ENCODE assay signal across 12 cellular contexts in the genomic region with DNA sequence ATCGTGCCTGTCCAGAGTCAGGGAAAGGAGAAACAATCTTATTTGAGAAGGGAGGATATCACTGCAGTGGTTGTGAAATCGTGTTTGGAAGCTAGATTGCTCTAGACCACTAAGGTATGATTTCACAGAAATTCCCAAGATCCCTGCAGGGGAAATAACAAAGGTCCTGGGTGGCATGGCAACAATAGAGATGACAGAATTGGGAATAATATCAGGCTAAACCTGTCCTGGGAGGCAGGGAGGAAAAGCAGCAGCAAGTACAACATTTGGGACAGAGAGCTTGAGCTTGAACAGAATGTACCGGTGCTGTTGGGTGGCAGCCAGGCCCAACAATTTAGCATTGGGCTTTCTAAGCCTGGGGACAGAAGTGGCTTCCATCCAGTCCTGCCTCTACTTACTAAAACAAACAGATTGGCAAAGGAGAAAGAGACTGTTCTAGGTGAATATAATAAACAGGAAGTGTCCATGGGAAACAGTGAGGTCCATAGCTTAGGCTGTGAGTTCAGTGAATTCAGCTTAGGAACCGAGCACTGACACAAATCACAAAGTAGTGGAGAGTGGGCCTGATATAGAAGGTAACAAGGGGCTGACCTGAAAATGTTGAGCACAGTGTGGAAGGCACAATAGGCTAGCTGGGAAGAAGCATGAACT. TPM values are rescaled to one million over a fixed set of nuclear protein-coding genes. Genes with fewer than 3 reads are reported as not detected.
DNase-seq lines count a peak whose midpoint lies in the region; ATAC-seq and TF ChIP-seq lines count a peak whose summit lies in the region.
"Had no signal": no experiment of that assay in that cellular context is flagged by ENCODE, and none has a peak within 500 bp of the region (broad histone marks: within the 10 kb centered on the region; RNA-seq: fewer than 3 reads in every experiment).

No MANE protein-coding gene starts in this region.

- H3K4me3 ChIP-seq in GM23248, result no peak overlapping the region
- peak overlapping the region in 1 of 3 donors; percentile 0 for H3K4me3 ChIP-seq in breast epithelium
- no peak overlapping the region for H3K4me3 ChIP-seq in A673 (ENCODE audit: low read depth, low read length, poor library complexity, severe bottlenecking)
- H3K4me3 ChIP-seq: GM12878 had no signal

- peak overlapping the region; percentile 23; the same call in 1 of the 2 replicates for H2AFZ ChIP-seq in GM23248

- POLR2A ChIA-PET in A673 (lab: Charles Lee; ENCODE audit: low non-redundant PET), result no interaction called here
- POLR2A ChIA-PET in activated CD4-positive, alpha-beta T cell treated with anti-CD3 and anti-CD28 coated beads, Interleukin-2, amount 10 ng/mL, durations not matched to agents 7 days and 5 days (lab: Charles Lee), result interaction anchor here (0.6 kb wide), 1 partner anchor 570 kb away, joined by 3 read pairs; no protein-coding TSS in a partner anchor

- H3K27ac ChIP-seq in GM23248 (no peak overlapping the region), breast epithelium (peak overlapping the region; percentile 86 to 88), A673 (ENCODE audit: low read depth, low read length, poor library complexity, severe bottlenecking) (no peak overlapping the region)

- H3K36me3 Mint-ChIP-seq in effector memory CD8-positive, alpha-beta T cell (ENCODE audit: insufficient read depth), result peaks cover 4% of the 10 kb centered on the region
- H3K36me3 Mint-ChIP-seq in activated CD4-positive, alpha-beta T cell treated with anti-CD3 and anti-CD28 coated beads, Interleukin-2, amount 10 ng/mL, durations not matched to agents 7 days and 5 days (ENCODE audit: low read depth), result no peaks in the 10 kb centered on the region
- H3K36me3 Mint-ChIP-seq: activated naive CD8-positive, alpha-beta T cell treated with anti-CD3 and anti-CD28 coated beads, Interleukin-2, amount 10 ng/mL, durations not matched to agents 7 days and 5 days; CD4-positive, CD25-positive, alpha-beta regulatory T cell; naive B cell had no signal

- in situ Hi-C loops in GM23248 (cut with MboI), result no loop called here

- no peaks in the 10 kb centered on the region for H4K20me1 ChIP-seq in GM23248 (ENCODE audit: insufficient read depth)

- no peak overlapping the region for H3K9ac ChIP-seq in GM23248

- H3K4me2 ChIP-seq in GM23248 (ENCODE audit: unreplicated experiment), result no peak overlapping the region

- peak overlapping the region in 1 of 2 donors; percentile 67 for H3K27ac Mint-ChIP-seq in effector memory CD8-positive, alpha-beta T cell
- no peak overlapping the region for H3K27ac Mint-ChIP-seq in activated CD4-positive, alpha-beta T cell treated with anti-CD3 and anti-CD28 coated beads, Interleukin-2, amount 10 ng/mL, durations not matched to agents 7 days and 5 days
- H3K27ac Mint-ChIP-seq: activated naive CD8-positive, alpha-beta T cell treated with anti-CD3 and anti-CD28 coated beads, Interleukin-2, amount 10 ng/mL, durations not matched to agents 7 days and 5 days had no signal

- no peaks in the 10 kb centered on the region for H3K27me3 ChIP-seq in GM23248 (replicated peaks; ENCODE audit: insufficient read depth)
- no peaks in the 10 kb centered on the region for H3K27me3 ChIP-seq in breast epithelium
- H3K27me3 ChIP-seq in A673 (replicated peaks; ENCODE audit: insufficient read depth, low read depth, low read length, poor library complexity), result no peaks in the 10 kb centered on the region

- CTCF ChIA-PET in A673 (lab: Charles Lee), result interaction anchor here (0.6 to 1.0 kb wide), 2 partner anchors 33 to 40 kb away, joined by 4 read pairs; no protein-coding TSS in a partner anchor
- CTCF ChIA-PET in activated CD4-positive, alpha-beta T cell treated with anti-CD3 and anti-CD28 coated beads, Interleukin-2, amount 10 ng/mL, durations not matched to agents 7 days and 5 days (lab: Charles Lee), result interaction anchor here (0.6 to 1.7 kb wide), 11 partner anchors 15 to 127 kb away, joined by 3 to 9 read pairs (median 4); a partner anchor contains a TSS

- H3K4me1 Mint-ChIP-seq in effector memory CD8-positive, alpha-beta T cell (ENCODE audit: low read depth in 2 of 2), result peaks cover 20 to 32% of the 10 kb centered on the region in 2 donors
- H3K4me1 Mint-ChIP-seq in activated CD4-positive, alpha-beta T cell treated with anti-CD3 and anti-CD28 coated beads, Interleukin-2, amount 10 ng/mL, durations not matched to agents 7 days and 5 days, result peaks cover 15% of the 10 kb centered on the region
- H3K4me1 Mint-ChIP-seq: CD4-positive, CD25-positive, alpha-beta regulatory T cell; naive B cell had no signal

- peaks cover 16% of the 10 kb centered on the region for H3F3A ChIP-seq in GM23248 (ENCODE audit: insufficient read depth)

- H3K4me3 Mint-ChIP-seq in effector memory CD8-positive, alpha-beta T cell, result no peak overlapping the region
- H3K4me3 Mint-ChIP-seq in activated CD4-positive, alpha-beta T cell treated with anti-CD3 and anti-CD28 coated beads, Interleukin-2, amount 10 ng/mL, durations not matched to agents 7 days and 5 days, result no peak overlapping the region
- H3K4me3 Mint-ChIP-seq: activated naive CD8-positive, alpha-beta T cell treated with anti-CD3 and anti-CD28 coated beads, Interleukin-2, amount 10 ng/mL, durations not matched to agents 7 days and 5 days; CD4-positive, CD25-positive, alpha-beta regulatory T cell; naive B cell had no signal

- TF ChIP-seq CTCF in breast epithelium (IDR thresholded peaks at IDR 0.05), result no peak
- TF ChIP-seq CTCF in A673 (conservative IDR thresholded peaks at IDR 0.05; ENCODE audit: low read depth, low read length), result no peak

- no peak for TF ChIP-seq POLR2A in breast epithelium (IDR thresholded peaks at IDR 0.05)

- H3K27me3 Mint-ChIP-seq in effector memory CD8-positive, alpha-beta T cell, result no peaks in the 10 kb centered on the region
- no peaks in the 10 kb centered on the region for H3K27me3 Mint-ChIP-seq in activated CD4-positive, alpha-beta T cell treated with anti-CD3 and anti-CD28 coated beads, Interleukin-2, amount 10 ng/mL, durations not matched to agents 7 days and 5 days

- H3K4me1 ChIP-seq in GM23248 (ENCODE audit: insufficient read depth) (peaks cover 25% of the 10 kb centered on the region), breast epithelium (peaks cover 0 to 20% of the 10 kb centered on the region in 2 donors), A673 (ENCODE audit: insufficient read depth, low read length, poor library complexity, severe bottlenecking) (peaks cover 14% of the 10 kb centered on the region)

- H3K9me3 Mint-ChIP-seq in effector memory CD8-positive, alpha-beta T cell, result no peaks in the 10 kb centered on the region
- no peaks in the 10 kb centered on the region for H3K9me3 Mint-ChIP-seq in activated CD4-positive, alpha-beta T cell treated with anti-CD3 and anti-CD28 coated beads, Interleukin-2, amount 10 ng/mL, durations not matched to agents 7 days and 5 days
- H3K9me3 Mint-ChIP-seq: activated naive CD8-positive, alpha-beta T cell treated with anti-CD3 and anti-CD28 coated beads, Interleukin-2, amount 10 ng/mL, durations not matched to agents 7 days and 5 days; naive B cell had no signal

- intact Hi-C loops in breast epithelium (cut with DNase I; ENCODE audit: low total_unique reads), result loop anchor here (1.0 kb wide), 1 partner anchor 15 kb away; no protein-coding TSS in a partner anchor
- intact Hi-C loops in A673 (cut with micrococcal nuclease; ENCODE audit: unreplicated experiment), result no loop called here

- no peaks in the 10 kb centered on the region for H3K9me3 ChIP-seq in GM23248 (ENCODE audit: low read depth)
- no peaks in the 10 kb centered on the region for H3K9me3 ChIP-seq in breast epithelium
- H3K9me3 ChIP-seq in A673 (ENCODE audit: low read depth, low read length, poor library complexity, severe bottlenecking), result no peaks in the 10 kb centered on the region

- no TSS peak for BruUV-seq in A673 (replicated peaks; lab: Mats Ljungman, UMichigan)

- H3K36me3 ChIP-seq in GM23248 (ENCODE audit: low read depth) (no peaks in the 10 kb centered on the region), breast epithelium (no peaks in the 10 kb centered on the region), A673 (ENCODE audit: insufficient read depth, low read length, poor library complexity, severe bottlenecking) (no peaks in the 10 kb centered on the region)

- no peaks in the 10 kb centered on the region for H3K9me2 ChIP-seq in GM23248 (ENCODE audit: insufficient read depth)

- H3K79me2 ChIP-seq in GM23248 (ENCODE audit: insufficient read depth), result no peaks in the 10 kb centered on the region

- DNase-seq in GM23248, result peak; percentile 43
- DNase-seq in breast epithelium (ENCODE audit: low spot score in 2 of 2), result peak; percentile 73 to 89
- DNase-seq in iris pigment epithelial cell (ENCODE audit: low read depth), result peak; percentile 65
- peak; percentile 44 for DNase-seq in putamen (ENCODE audit: low spot score)
- no peak for DNase-seq in NCI-H2171 (lab: John Stamatoyannopoulos, UW)
- no peak for DNase-seq in effector memory CD8-positive, alpha-beta T cell
- DNase-seq in A673 (ENCODE audit: low spot score), result no peak
- DNase-seq in activated CD4-positive, alpha-beta T cell treated with anti-CD3 and anti-CD28 coated beads, Interleukin-2, amount 10 ng/mL, durations not matched to agents 7 days and 5 days, result no peak
- DNase-seq: activated naive CD8-positive, alpha-beta T cell treated with anti-CD3 and anti-CD28 coated beads, Interleukin-2, amount 10 ng/mL, durations not matched to agents 7 days and 5 days; CD4-positive, CD25-positive, alpha-beta regulatory T cell; naive B cell had no signal

- WGBS in GM23248 (ENCODE audit: low coverage in 1 of 2, low lambda C conversion rate in 2 of 2, missing lambda C conversion rate in 2 of 2), 2 experiments, result 23 to 24% methylated on average over 4 of the region's 4 CpGs

- ATAC-seq in effector memory CD8-positive, alpha-beta T cell (replicated peaks), result no peak
- ATAC-seq: GM12878 had no signal

RNA-seq across cellular contexts. Expression of a gene that starts 16.9 kb away (rescaled TPM):
- 1.6 and 8.3 TPM in 2 replicates for total RNA-seq in GM23248 (2014; rRNA removed; shearing (Covaris generic))
- polyA plus RNA-seq in GM23248 (2016; fragmentation: Nextera tagmentation; extraction: Ambion mirVana), result 1.7 and 1.9 TPM in 2 replicates
- 10 to 100 TPM; 33.1 to 89.0 (median 56.4) TPM for total RNA-seq in breast epithelium
- total RNA-seq in A673 (2021), result 25.5 and 25.8 TPM in 2 replicates
- 10 to 100 TPM; 21.0 to 21.5 TPM for total RNA-seq in activated CD4-positive, alpha-beta T cell treated with anti-CD3 and anti-CD28 coated beads, Interleukin-2, amount 10 ng/mL, durations not matched to agents 7 days and 5 days

Comparison
In these comparisons a context has a peak if more than half of its experiments do, and no peak if none do; other contexts are left out.
1. DNase-seq: peak in GM23248 (single experiment), breast epithelium (2 of 2), iris pigment epithelial cell (single experiment) and putamen (single experiment); none in NCI-H2171 (single experiment), effector memory CD8-positive, alpha-beta T cell (0 of 3), A673 (single experiment) and activated CD4-positive, alpha-beta T cell treated with anti-CD3 and anti-CD28 coated beads, Interleukin-2, amount 10 ng/mL, durations not matched to agents 7 days and 5 days (single experiment).
2. H3K27ac ChIP-seq: peak in breast epithelium (2 of 2); none in GM23248 (single experiment) and A673 (single experiment).